Comparison of ENCODE assay signal across 21 cellular contexts in genomic region chr18:55334875-55335274, GRCh38.
DNase-seq lines count a peak whose midpoint lies in the region; ATAC-seq and TF ChIP-seq lines count a peak whose summit lies in the region.
"Had no signal": no experiment of that assay in that cellular context is flagged by ENCODE, and none has a peak within 500 bp of the region (broad histone marks: within the 10 kb centered on the region; RNA-seq: fewer than 3 reads in every experiment).

No MANE protein-coding gene starts in this region.

- ATAC-seq in heart right ventricle = peak in 3 of 8 donors; percentile 41 to 68 (median 63)
- no peak for ATAC-seq in naive thymus-derived CD4-positive, alpha-beta T cell
- ATAC-seq: GM23338 had no signal

- peaks cover 0 to 1% (median 0%) of the 10 kb centered on the region in 11 donors for H3K9me3 Mint-ChIP-seq in naive thymus-derived CD4-positive, alpha-beta T cell
- H3K9me3 Mint-ChIP-seq in neural progenitor cell = no peaks in the 10 kb centered on the region
- H3K9me3 Mint-ChIP-seq: activated B cell treated with CpG ODN at 0.5 μM for 24 hours; activated T-helper 2 cell treated with anti-CD3 and anti-CD28 coated beads, Interferon-gamma antibody, Interleukin-2, Interleukin-4, amounts not matched to agents 10 μg/mL and 5 μg/mL and 100 μg/mL, durations not matched to agents 14 hours and 24 hours and 36 hours; GM23338; memory B cell; type B pancreatic cell had no signal

- peaks cover 56% of the 10 kb centered on the region for H3K36me3 ChIP-seq in OCI-LY3 (replicated peaks; ENCODE audit: low read depth, low read length)
- H3K36me3 ChIP-seq in heart right ventricle = no peaks in the 10 kb centered on the region
- no peaks in the 10 kb centered on the region for H3K36me3 ChIP-seq in subcutaneous abdominal adipose tissue (ENCODE audit: control insufficient read depth in 5 of 5, insufficient read depth in 5 of 5, low read length in 5 of 5)
- H3K36me3 ChIP-seq in naive thymus-derived CD4-positive, alpha-beta T cell (ENCODE audit: control insufficient read depth in 2 of 3, insufficient read depth in 3 of 3, low read length in 3 of 3) = no peaks in the 10 kb centered on the region
- no peaks in the 10 kb centered on the region for H3K36me3 ChIP-seq in neural progenitor cell
- H3K36me3 ChIP-seq: MG63 had no signal

- peaks cover 93% of the 10 kb centered on the region for H4K20me1 ChIP-seq in OCI-LY3 (ENCODE audit: insufficient read depth, low read length)
- H4K20me1 ChIP-seq in neural progenitor cell (ENCODE audit: low read depth) = peaks cover 62% of the 10 kb centered on the region

- intact Hi-C loops in heart right ventricle (cut with DNase I) = loop anchor here in 6 of 10 donors (5.0 to 10.0 kb wide), 7 partner anchors 98 to 1242 kb away; partner anchors contain the start of gene TCF4 (in 3 of the 6)
- intact Hi-C loops in naive thymus-derived CD4-positive, alpha-beta T cell (cut with micrococcal nuclease) = no loop called here

- no peak overlapping the region for H3K4me3 Mint-ChIP-seq in naive thymus-derived CD4-positive, alpha-beta T cell
- no peak overlapping the region for H3K4me3 Mint-ChIP-seq in neural progenitor cell
- H3K4me3 Mint-ChIP-seq: activated B cell treated with CpG ODN at 0.5 μM for 24 hours; CD4-positive, CD25-positive, alpha-beta regulatory T cell; GM23338; memory B cell; type B pancreatic cell had no signal

- CTCF ChIA-PET in naive thymus-derived CD4-positive, alpha-beta T cell (lab: Charles Lee) = interaction anchor here (0.7 kb wide), 1 partner anchor 67 kb away, joined by 4 read pairs; no protein-coding TSS in a partner anchor

- H3K4me3 ChIP-seq in OCI-LY3 (ENCODE audit: low read length) (no peak overlapping the region), heart right ventricle (no peak overlapping the region), subcutaneous abdominal adipose tissue (ENCODE audit: low read depth in 1 of 5, low read length in 5 of 5) (no peak overlapping the region), neural progenitor cell (no peak overlapping the region)
- no peak overlapping the region for H3K4me3 ChIP-seq in naive thymus-derived CD4-positive, alpha-beta T cell (ENCODE audit: low read length)
- H3K4me3 ChIP-seq: GM23338, MG63 had no signal

- H3K27ac Mint-ChIP-seq in naive thymus-derived CD4-positive, alpha-beta T cell = no peak overlapping the region
- H3K27ac Mint-ChIP-seq in neural progenitor cell = no peak overlapping the region
- H3K27ac Mint-ChIP-seq: activated B cell treated with CpG ODN at 0.5 μM for 24 hours; activated T-helper 2 cell treated with anti-CD3 and anti-CD28 coated beads, Interferon-gamma antibody, Interleukin-2, Interleukin-4, amounts not matched to agents 10 μg/mL and 5 μg/mL and 100 μg/mL, durations not matched to agents 14 hours and 24 hours and 36 hours; CD4-positive, CD25-positive, alpha-beta regulatory T cell; GM23338; memory B cell; type B pancreatic cell had no signal

- H3K4me2 ChIP-seq in OCI-LY3 (ENCODE audit: low read length) (no peak overlapping the region), neural progenitor cell (no peak overlapping the region)
- H3K4me2 ChIP-seq: GM23338 had no signal

- H3K79me2 ChIP-seq in OCI-LY3 (ENCODE audit: low read length) (peaks cover 98% of the 10 kb centered on the region), neural progenitor cell (ENCODE audit: low read depth) (peaks cover 50% of the 10 kb centered on the region)

- H3F3A ChIP-seq in neural progenitor cell (ENCODE audit: low read depth) = peaks cover 29% of the 10 kb centered on the region

- H2AFZ ChIP-seq in OCI-LY3 (ENCODE audit: low read depth, low read length) (no peak overlapping the region), neural progenitor cell (replicated peaks) (no peak overlapping the region)
- H2AFZ ChIP-seq: GM23338 had no signal

- H3K27me3 Mint-ChIP-seq in naive thymus-derived CD4-positive, alpha-beta T cell = peaks cover 0 to 15% (median 5%) of the 10 kb centered on the region in 5 donors
- H3K27me3 Mint-ChIP-seq in neural progenitor cell (ENCODE audit: insufficient read depth, low read depth) = no peaks in the 10 kb centered on the region
- H3K27me3 Mint-ChIP-seq: activated B cell treated with CpG ODN at 0.5 μM for 24 hours, memory B cell, type B pancreatic cell had no signal

- H3K36me3 Mint-ChIP-seq in naive thymus-derived CD4-positive, alpha-beta T cell = no peaks in the 10 kb centered on the region
- H3K36me3 Mint-ChIP-seq in neural progenitor cell = no peaks in the 10 kb centered on the region
- H3K36me3 Mint-ChIP-seq: CD4-positive, CD25-positive, alpha-beta regulatory T cell; type B pancreatic cell had no signal

- H3K9ac ChIP-seq in OCI-LY3 (ENCODE audit: low read length) (no peak overlapping the region), subcutaneous abdominal adipose tissue (ENCODE audit: low read length in 5 of 5) (peak overlapping the region in 1 of 5 donors; percentile 26), neural progenitor cell (no peak overlapping the region)

- POLR2A ChIA-PET in naive thymus-derived CD4-positive, alpha-beta T cell (lab: Charles Lee) = no interaction called here

- peak overlapping the region; percentile 4; the same call in 1 of the 2 replicates for H3K27ac ChIP-seq in OCI-LY3 (ENCODE audit: low read length)
- peak overlapping the region in 6 of 10 donors; percentile 11 to 67 (median 46) for H3K27ac ChIP-seq in heart right ventricle
- H3K27ac ChIP-seq in subcutaneous abdominal adipose tissue (ENCODE audit: low read depth, low read length) = peak overlapping the region; percentile 6
- no peak overlapping the region for H3K27ac ChIP-seq in naive thymus-derived CD4-positive, alpha-beta T cell (ENCODE audit: low read depth, low read length)
- no peak overlapping the region for H3K27ac ChIP-seq in neural progenitor cell
- H3K27ac ChIP-seq: 22Rv1 had no signal

- H3K9me3 ChIP-seq in OCI-LY3 (ENCODE audit: insufficient read depth, low read length) (no peaks in the 10 kb centered on the region), heart right ventricle (no peaks in the 10 kb centered on the region), subcutaneous abdominal adipose tissue (ENCODE audit: control insufficient read depth in 5 of 5, low read length in 5 of 5) (no peaks in the 10 kb centered on the region), neural progenitor cell (ENCODE audit: low read depth) (no peaks in the 10 kb centered on the region)
- no peaks in the 10 kb centered on the region for H3K9me3 ChIP-seq in naive thymus-derived CD4-positive, alpha-beta T cell (ENCODE audit: control insufficient read depth in 2 of 3, low read length in 3 of 3)
- H3K9me3 ChIP-seq: MG63 had no signal

- WGBS in heart right ventricle, 2 donors = 9 to 12% methylated on average over 4 of the region's 4 CpGs

- H3K27me3 ChIP-seq in OCI-LY3 (ENCODE audit: low read depth, low read length) (no peaks in the 10 kb centered on the region), heart right ventricle (no peaks in the 10 kb centered on the region), subcutaneous abdominal adipose tissue (ENCODE audit: control insufficient read depth in 5 of 5, insufficient read depth in 4 of 5, low read length in 5 of 5) (no peaks in the 10 kb centered on the region), neural progenitor cell (no peaks in the 10 kb centered on the region)
- no peaks in the 10 kb centered on the region for H3K27me3 ChIP-seq in naive thymus-derived CD4-positive, alpha-beta T cell (ENCODE audit: control insufficient read depth in 2 of 2, insufficient read depth in 2 of 2, low read length in 2 of 2)
- H3K27me3 ChIP-seq: MG63 had no signal

- peak; percentile 63 for DNase-seq in DMS 273 (lab: John Stamatoyannopoulos, UW; ENCODE audit: unreplicated experiment)
- DNase-seq in DMS 273 treated with DMSO at 0.1 percent for 48 hours (lab: John Stamatoyannopoulos, UW) = no peak
- peak in 1 of 2 donors; percentile 54 for DNase-seq in heart right ventricle
- DNase-seq in T-helper 9 cell = no peak
- no peak for DNase-seq in naive thymus-derived CD4-positive, alpha-beta T cell
- DNase-seq in neural progenitor cell (ENCODE audit: low spot score) = no peak
- DNase-seq: activated B cell treated with CpG ODN at 0.5 μM for 24 hours; activated CD8-positive, alpha-beta memory T cell treated with anti-CD3 and anti-CD28 coated beads for 24 hours; CD4-positive, CD25-positive, alpha-beta regulatory T cell; EL; foreskin melanocyte; MG63; NCI-H2227 treated with DMSO at 0.1 percent for 48 hours; stimulated activated CD4-positive, alpha-beta T cell treated with anti-CD3 and anti-CD28 coated beads, Interleukin-2, amount 100 ng/mL, for 48 hours had no signal

- H3K4me1 ChIP-seq in OCI-LY3 (ENCODE audit: low read length) = peaks cover 44% of the 10 kb centered on the region
- peaks cover 1 to 100% (median 62%) of the 10 kb centered on the region in 9 donors for H3K4me1 ChIP-seq in heart right ventricle
- H3K4me1 ChIP-seq in subcutaneous abdominal adipose tissue (ENCODE audit: control insufficient read depth in 5 of 5, insufficient read depth in 5 of 5, low read length in 5 of 5) = peaks cover 3 to 51% (median 23%) of the 10 kb centered on the region in 5 donors
- H3K4me1 ChIP-seq in naive thymus-derived CD4-positive, alpha-beta T cell (ENCODE audit: control insufficient read depth in 2 of 2, insufficient read depth in 2 of 2, low read length in 2 of 2) = no peaks in the 10 kb centered on the region
- peaks cover 23% of the 10 kb centered on the region for H3K4me1 ChIP-seq in neural progenitor cell

- TF ChIP-seq CTCF in OCI-LY3 (IDR thresholded peaks at IDR 0.05; ENCODE audit: low read depth, low read length) = no peak
- no peak for TF ChIP-seq CTCF in heart right ventricle (IDR thresholded peaks at IDR 0.05)
- no peak for TF ChIP-seq CTCF in neural progenitor cell (IDR thresholded peaks at IDR 0.05)

- no peaks in the 10 kb centered on the region for H3K4me1 Mint-ChIP-seq in naive thymus-derived CD4-positive, alpha-beta T cell
- H3K4me1 Mint-ChIP-seq in neural progenitor cell = peaks cover 8% of the 10 kb centered on the region
- H3K4me1 Mint-ChIP-seq: CD4-positive, CD25-positive, alpha-beta regulatory T cell had no signal

Comparison
In these comparisons a context has a peak if more than half of its experiments do, and no peak if none do; other contexts are left out.
1. H3K27ac ChIP-seq: peak in OCI-LY3 (single experiment), heart right ventricle (6 of 10) and subcutaneous abdominal adipose tissue (single experiment); none in naive thymus-derived CD4-positive, alpha-beta T cell (single experiment) and neural progenitor cell (single experiment).
2. intact Hi-C loops: an anchor here in heart right ventricle (5.0 to 10.0 kb wide); none called in naive thymus-derived CD4-positive, alpha-beta T cell.